ENCODE assay signal across 29 cellular contexts in the genomic region with DNA sequence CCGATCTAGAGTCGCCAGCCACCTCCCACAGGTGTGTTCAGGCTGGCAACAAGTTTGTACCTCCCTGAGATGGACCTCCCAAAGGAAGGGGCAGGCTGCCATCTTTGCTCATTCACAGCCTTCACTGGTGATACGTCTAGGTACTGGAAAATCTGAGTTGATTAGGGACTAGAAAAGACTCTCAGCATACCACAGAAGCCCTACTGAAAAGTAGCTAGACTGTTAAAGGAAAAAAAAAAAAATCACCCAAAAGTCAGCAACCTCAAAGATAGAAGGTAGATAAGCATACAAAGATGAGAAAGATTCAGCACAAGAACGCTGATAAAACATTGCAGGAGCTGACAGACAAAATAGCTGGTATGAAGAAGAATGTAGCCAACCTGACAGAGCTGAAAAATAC.
DNase-seq lines count a peak whose midpoint lies in the region; ATAC-seq and TF ChIP-seq lines count a peak whose summit lies in the region.
"Had no signal": no experiment of that assay in that cellular context is flagged by ENCODE, and none has a peak within 500 bp of the region (broad histone marks: within the 10 kb centered on the region; RNA-seq: fewer than 3 reads in every experiment).

No MANE protein-coding gene starts in this region.

- H3K27me3 Mint-ChIP-seq in activated CD4-positive, alpha-beta T cell treated with anti-CD3 and anti-CD28 coated beads, Interleukin-2, amount 10 ng/mL, durations not matched to agents 7 days and 5 days, result no peaks in the 10 kb centered on the region
- no peaks in the 10 kb centered on the region for H3K27me3 Mint-ChIP-seq in Caco-2 (ENCODE audit: insufficient read depth, unreplicated experiment)
- no peaks in the 10 kb centered on the region for H3K27me3 Mint-ChIP-seq in activated T-helper 17 cell treated with anti-CD3 and anti-CD28 coated beads, Interleukin-2, amount 50 U/mL, for 72 hours
- no peaks in the 10 kb centered on the region for H3K27me3 Mint-ChIP-seq in naive thymus-derived CD8-positive, alpha-beta T cell
- H3K27me3 Mint-ChIP-seq: CD4-positive, CD25-positive, alpha-beta regulatory T cell; IgD-negative memory B cell; stimulated activated memory B cell treated with anti-CD40 and anti-IgM and Interleukin-4, amounts not matched to agents 10 μg/mL and 1 μg/mL and 100 μg/mL, for 72 hours had no signal

- no peaks in the 10 kb centered on the region for H3K27me3 ChIP-seq in Caco-2 (replicated peaks; ENCODE audit: control insufficient read depth, insufficient read depth, low read length)
- H3K27me3 ChIP-seq: Peyer's patch, suprapubic skin, upper lobe of right lung had no signal

- no peak for DNase-seq in activated CD4-positive, alpha-beta T cell treated with anti-CD3 and anti-CD28 coated beads, Interleukin-2, amount 10 ng/mL, durations not matched to agents 7 days and 5 days
- DNase-seq in activated CD4-positive, alpha-beta T cell treated with anti-CD3 and anti-CD28 coated beads for 4 hours, result no peak
- no peak for DNase-seq in Caco-2
- DNase-seq in naive thymus-derived CD8-positive, alpha-beta T cell, result peak in 1 of 10 donors; percentile 13
- DNase-seq in GM19238 (ENCODE audit: insufficient read length, low spot score), result no peak
- DNase-seq: activated CD8-positive, alpha-beta memory T cell treated with anti-CD3 and anti-CD28 coated beads, Interleukin-2, amount 50 U/mL, for 4 hours; activated gamma-delta T cell treated with Interleukin-2 at 50 U/mL for 16 hours; aorta; caudate nucleus; CD4-positive, CD25-positive, alpha-beta regulatory T cell; effector memory CD4-positive, alpha-beta T cell; hypothalamus; lower lobe of right lung; NCI-H1436 treated with DMSO at 0.1 percent for 48 hours; NCI-H345; NCI-H748 treated with DMSO at 0.1 percent for 48 hours; nephron progenitor cell; Peyer's patch; SHP77; T-helper 9 cell; upper lobe of right lung had no signal

- H3K9me3 Mint-ChIP-seq in activated CD4-positive, alpha-beta T cell treated with anti-CD3 and anti-CD28 coated beads, Interleukin-2, amount 10 ng/mL, durations not matched to agents 7 days and 5 days, result peaks cover 2% of the 10 kb centered on the region
- peaks cover 9% of the 10 kb centered on the region for H3K9me3 Mint-ChIP-seq in Caco-2 (ENCODE audit: unreplicated experiment)
- H3K9me3 Mint-ChIP-seq in activated T-helper 17 cell treated with anti-CD3 and anti-CD28 coated beads, Interleukin-2, amount 50 U/mL, for 72 hours, result no peaks in the 10 kb centered on the region
- H3K9me3 Mint-ChIP-seq in naive thymus-derived CD8-positive, alpha-beta T cell, result peaks cover 0 to 4% (median 0%) of the 10 kb centered on the region in 9 donors
- H3K9me3 Mint-ChIP-seq: GM23338; stimulated activated memory B cell treated with anti-CD40 and anti-IgM and Interleukin-4, amounts not matched to agents 10 μg/mL and 1 μg/mL and 100 μg/mL, for 72 hours had no signal

- H3K4me3 Mint-ChIP-seq in activated CD4-positive, alpha-beta T cell treated with anti-CD3 and anti-CD28 coated beads, Interleukin-2, amount 10 ng/mL, durations not matched to agents 7 days and 5 days, result no peak overlapping the region
- peak overlapping the region; percentile 18 for H3K4me3 Mint-ChIP-seq in Caco-2 (ENCODE audit: unreplicated experiment)
- H3K4me3 Mint-ChIP-seq in activated T-helper 17 cell treated with anti-CD3 and anti-CD28 coated beads, Interleukin-2, amount 50 U/mL, for 72 hours, result peak overlapping the region; percentile 11
- H3K4me3 Mint-ChIP-seq in naive thymus-derived CD8-positive, alpha-beta T cell, result peak overlapping the region in 7 of 10 donors; percentile 5 to 68 (median 29)
- H3K4me3 Mint-ChIP-seq: GM23338; IgD-negative memory B cell; nephron progenitor cell; stimulated activated memory B cell treated with anti-CD40 and anti-IgM and Interleukin-4, amounts not matched to agents 10 μg/mL and 1 μg/mL and 100 μg/mL, for 72 hours had no signal

- TF ChIP-seq CTCF in Caco-2 (IDR thresholded peaks at IDR 0.05; ENCODE audit: insufficient read depth in 1 of 2, low read depth in 1 of 2, low read length in 1 of 2, severe bottlenecking in 1 of 2, unreplicated experiment in 1 of 2), result no peak

- no peak overlapping the region for H3K4me3 ChIP-seq in Caco-2 (ENCODE audit: low read depth, low read length)
- H3K4me3 ChIP-seq: coronary artery, GM23338, lower lobe of right lung, Peyer's patch, suprapubic skin, upper lobe of right lung had no signal

- H3K4me1 ChIP-seq in Caco-2, result peaks cover 28% of the 10 kb centered on the region
- H3K4me1 ChIP-seq: lower lobe of right lung, Peyer's patch, suprapubic skin, upper lobe of right lung had no signal

- no peaks in the 10 kb centered on the region; the same call in 1 of the 2 replicates for H3K36me3 ChIP-seq in Caco-2 (ENCODE audit: control insufficient read depth, insufficient read depth, low read length)
- H3K36me3 ChIP-seq: lower lobe of right lung, Peyer's patch, suprapubic skin, upper lobe of right lung had no signal

- intact Hi-C loops in Caco-2 (cut with micrococcal nuclease; ENCODE audit: unreplicated experiment), result no loop called here

- ATAC-seq in activated T-helper 17 cell treated with anti-CD3 and anti-CD28 coated beads, Interleukin-2, amount 50 U/mL, for 72 hours (replicated peaks), result peak; percentile 23
- peak in 1 of 2 donors; percentile 33 for ATAC-seq in naive thymus-derived CD8-positive, alpha-beta T cell
- ATAC-seq in HG02759 (IDR thresholded peaks at IDR 0.05; ENCODE audit: unreplicated experiment) (no peak), HG03280 (IDR thresholded peaks at IDR 0.05; ENCODE audit: unreplicated experiment) (no peak)
- ATAC-seq: GM23338; lower lobe of right lung; stimulated activated memory B cell treated with anti-CD40 and anti-IgM and Interleukin-4, amounts not matched to agents 10 μg/mL and 1 μg/mL and 100 μg/mL, for 72 hours; upper lobe of right lung had no signal

- no TSS peak for BruUV-seq in Caco-2 (replicated peaks; lab: Mats Ljungman, UMichigan)

- CTCF ChIA-PET in activated CD4-positive, alpha-beta T cell treated with anti-CD3 and anti-CD28 coated beads, Interleukin-2, amount 10 ng/mL, durations not matched to agents 7 days and 5 days (lab: Charles Lee), result no interaction called here
- CTCF ChIA-PET in Caco-2 (lab: Charles Lee), result no interaction called here

- H3K9me3 ChIP-seq in Caco-2, result no peaks in the 10 kb centered on the region
- H3K9me3 ChIP-seq: lower lobe of right lung, Peyer's patch, suprapubic skin, upper lobe of right lung had no signal

- H3K27ac Mint-ChIP-seq in activated CD4-positive, alpha-beta T cell treated with anti-CD3 and anti-CD28 coated beads, Interleukin-2, amount 10 ng/mL, durations not matched to agents 7 days and 5 days, result peak overlapping the region; percentile 52
- H3K27ac Mint-ChIP-seq in Caco-2 (ENCODE audit: unreplicated experiment), result peak overlapping the region; percentile 46
- peak overlapping the region; percentile 29 for H3K27ac Mint-ChIP-seq in activated T-helper 17 cell treated with anti-CD3 and anti-CD28 coated beads, Interleukin-2, amount 50 U/mL, for 72 hours
- peak overlapping the region in 6 of 10 donors; percentile 22 to 70 (median 37) for H3K27ac Mint-ChIP-seq in naive thymus-derived CD8-positive, alpha-beta T cell
- H3K27ac Mint-ChIP-seq: CD4-positive, CD25-positive, alpha-beta regulatory T cell; GM23338; IgD-negative memory B cell; nephron progenitor cell; stimulated activated memory B cell treated with anti-CD40 and anti-IgM and Interleukin-4, amounts not matched to agents 10 μg/mL and 1 μg/mL and 100 μg/mL, for 72 hours had no signal

- POLR2A ChIA-PET in activated CD4-positive, alpha-beta T cell treated with anti-CD3 and anti-CD28 coated beads, Interleukin-2, amount 10 ng/mL, durations not matched to agents 7 days and 5 days (lab: Charles Lee), result no interaction called here
- POLR2A ChIA-PET in Caco-2 (lab: Charles Lee), result no interaction called here
- POLR2A ChIA-PET in naive thymus-derived CD8-positive, alpha-beta T cell (lab: Charles Lee), result interaction anchor here (1.1 to 1.2 kb wide), 2 partner anchors 9 to 32 kb away, joined by 3 read pairs; no protein-coding TSS in a partner anchor

- peaks cover 20% of the 10 kb centered on the region for H3K4me1 Mint-ChIP-seq in activated CD4-positive, alpha-beta T cell treated with anti-CD3 and anti-CD28 coated beads, Interleukin-2, amount 10 ng/mL, durations not matched to agents 7 days and 5 days
- peaks cover 25% of the 10 kb centered on the region for H3K4me1 Mint-ChIP-seq in Caco-2 (ENCODE audit: low read depth, unreplicated experiment)
- H3K4me1 Mint-ChIP-seq in activated T-helper 17 cell treated with anti-CD3 and anti-CD28 coated beads, Interleukin-2, amount 50 U/mL, for 72 hours, result peaks cover 16% of the 10 kb centered on the region
- peaks cover 28 to 59% (median 49%) of the 10 kb centered on the region in 4 donors for H3K4me1 Mint-ChIP-seq in naive thymus-derived CD8-positive, alpha-beta T cell
- H3K4me1 Mint-ChIP-seq: GM23338; IgD-negative memory B cell; nephron progenitor cell; stimulated activated memory B cell treated with anti-CD40 and anti-IgM and Interleukin-4, amounts not matched to agents 10 μg/mL and 1 μg/mL and 100 μg/mL, for 72 hours had no signal

- H3K36me3 Mint-ChIP-seq in activated CD4-positive, alpha-beta T cell treated with anti-CD3 and anti-CD28 coated beads, Interleukin-2, amount 10 ng/mL, durations not matched to agents 7 days and 5 days (ENCODE audit: low read depth), result peaks cover 2% of the 10 kb centered on the region
- no peaks in the 10 kb centered on the region for H3K36me3 Mint-ChIP-seq in Caco-2 (ENCODE audit: insufficient read depth, unreplicated experiment)
- H3K36me3 Mint-ChIP-seq in activated T-helper 17 cell treated with anti-CD3 and anti-CD28 coated beads, Interleukin-2, amount 50 U/mL, for 72 hours (ENCODE audit: low read depth), result no peaks in the 10 kb centered on the region
- H3K36me3 Mint-ChIP-seq in naive thymus-derived CD8-positive, alpha-beta T cell, result no peaks in the 10 kb centered on the region
- H3K36me3 Mint-ChIP-seq: CD4-positive, CD25-positive, alpha-beta regulatory T cell; IgD-negative memory B cell; stimulated activated memory B cell treated with anti-CD40 and anti-IgM and Interleukin-4, amounts not matched to agents 10 μg/mL and 1 μg/mL and 100 μg/mL, for 72 hours had no signal
